In the genomic region with DNA sequence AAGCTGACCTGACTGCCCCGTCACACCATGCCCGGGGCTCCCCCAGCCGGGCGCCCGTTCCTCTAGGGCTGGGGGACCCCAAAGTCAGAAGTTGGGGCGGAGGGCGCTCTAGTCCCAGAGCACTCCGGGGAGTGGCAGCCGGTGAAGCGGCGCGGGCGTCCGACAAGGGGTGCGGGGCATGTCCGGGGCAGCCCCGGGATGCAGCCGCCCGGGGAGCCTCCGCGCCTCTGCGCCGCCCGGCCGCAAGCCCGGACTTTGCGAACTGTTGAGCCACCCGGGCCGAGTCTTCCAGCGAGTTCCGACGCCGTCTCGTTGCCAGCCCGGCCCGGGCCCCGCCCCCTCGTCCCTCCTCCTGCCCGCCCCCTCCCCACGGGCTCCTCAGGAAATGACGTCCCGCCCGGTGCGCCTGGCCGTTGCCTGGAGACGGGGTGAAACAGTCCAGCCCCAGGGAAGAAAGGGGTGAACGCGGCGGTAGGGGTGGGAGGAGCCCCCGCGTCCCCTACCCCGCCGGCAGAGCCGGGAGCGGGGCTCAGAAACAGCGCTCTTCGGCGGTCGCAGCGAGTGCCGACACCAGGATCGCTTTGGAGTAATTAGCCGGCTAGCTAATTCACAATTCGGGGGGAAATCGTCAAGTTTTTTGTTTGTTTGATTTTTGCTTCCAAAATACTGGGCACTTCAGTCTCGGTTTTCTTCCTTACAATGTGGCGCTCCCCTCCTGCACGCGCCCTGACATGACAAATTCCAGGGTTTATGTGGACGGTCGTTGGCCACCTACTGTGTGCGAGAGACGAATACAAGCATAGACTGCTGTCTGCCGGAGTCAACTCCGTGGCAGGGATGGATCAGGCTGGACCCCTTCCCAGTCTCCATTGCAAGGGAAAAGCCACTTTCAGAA, we compare ENCODE assay signal across 1 cellular context.
A peak's percentile ranks its signal among the peaks of the same experiment; 100 is the strongest.
TF ChIP-seq lines count a peak whose summit lies in the region.

WHRN (minus strand) TSS at position 287 of the 895 bp plus-strand sequence. CDS start 672 bp downstream, outside the sequence.

TF ChIP-seq in HepG2, 621 proteins besides CTCF, POLR2A, EP300 and RAD21 (continued from another document):
- TF ChIP-seq FOXC1 (CRISPR knock-in tag; IDR thresholded peaks at IDR 0.05; ENCODE audit: borderline replicate concordance) (peak; percentile 63; the same call in 1 of the 2 replicates), ELF1 (CRISPR knock-in tag; IDR thresholded peaks at IDR 0.05) (no peak), MED13 (CRISPR knock-in tag; IDR thresholded peaks at IDR 0.05) (no peak), HDAC6 (IDR thresholded peaks at IDR 0.05; ENCODE audit: low read depth, low read length) (no peak), REXO4 (CRISPR knock-in tag; IDR thresholded peaks at IDR 0.05; ENCODE audit: borderline replicate concordance) (no peak), HNF4A (CRISPR knock-in tag; IDR thresholded peaks at IDR 0.05) (no peak), KDM5B (CRISPR knock-in tag; IDR thresholded peaks at IDR 0.05; ENCODE audit: borderline replicate concordance) (peak; percentile 56; the same call in 1 of the 2 replicates), ISX (CRISPR knock-in tag; conservative IDR thresholded peaks at IDR 0.05) (no peak), ZBTB10 (CRISPR knock-in tag; IDR thresholded peaks at IDR 0.05; ENCODE audit: borderline replicate concordance) (peak; percentile 68; the same call in 1 of the 2 replicates), ZNF256 (CRISPR knock-in tag; conservative IDR thresholded peaks at IDR 0.05) (no peak), ZNF460 (CRISPR knock-in tag; IDR thresholded peaks at IDR 0.05; ENCODE audit: borderline replicate concordance) (no peak), ZFP1 (CRISPR knock-in tag; IDR thresholded peaks at IDR 0.05) (no peak), TAF1 (CRISPR knock-in tag; IDR thresholded peaks at IDR 0.05) (peak; percentile 66), ZFP36L2 (CRISPR knock-in tag; IDR thresholded peaks at IDR 0.05) (no peak), ZNF468 (CRISPR knock-in tag; IDR thresholded peaks at IDR 0.05) (0 out of 2 replicates have a peak, but pooled peaks have one; percentile 9), FOSL2 (CRISPR knock-in tag; IDR thresholded peaks at IDR 0.05) (peak; percentile 6; the same call in 1 of the 2 replicates), FIP1L1 (IDR thresholded peaks at IDR 0.05; ENCODE audit: borderline replicate concordance, insufficient read depth, low read depth, low read length) (no peak), TEAD3 (CRISPR knock-in tag; optimal IDR thresholded peaks at IDR 0.05; ENCODE audit: borderline replicate concordance) (no peak), CBFB (CRISPR knock-in tag; IDR thresholded peaks at IDR 0.05) (no peak), ZNF446 (CRISPR knock-in tag; IDR thresholded peaks at IDR 0.05) (no peak), ARID2 (CRISPR knock-in tag; IDR thresholded peaks at IDR 0.05; ENCODE audit: borderline replicate concordance) (no peak), PAX8 (CRISPR knock-in tag; IDR thresholded peaks at IDR 0.05; ENCODE audit: borderline replicate concordance) (no peak), POGK (CRISPR knock-in tag; conservative IDR thresholded peaks at IDR 0.05) (no peak), TOPORS (CRISPR knock-in tag; IDR thresholded peaks at IDR 0.05) (peak; percentile 60; the same call in 1 of the 2 replicates), ATF2 (CRISPR knock-in tag; IDR thresholded peaks at IDR 0.05) (0 out of 2 replicates have a peak, but pooled peaks have one; percentile 37), DR1 (CRISPR knock-in tag; IDR thresholded peaks at IDR 0.05) (no peak), XRCC5 (optimal IDR thresholded peaks at IDR 0.05; ENCODE audit: low read length) (peak; percentile 25), SIX1 (CRISPR knock-in tag; IDR thresholded peaks at IDR 0.05; ENCODE audit: borderline replicate concordance) (no peak), SP4 (CRISPR knock-in tag; IDR thresholded peaks at IDR 0.05) (no peak), MZF1 (CRISPR knock-in tag; IDR thresholded peaks at IDR 0.05; ENCODE audit: borderline replicate concordance) (no peak), TSC22D2 (CRISPR knock-in tag; IDR thresholded peaks at IDR 0.05; ENCODE audit: borderline replicate concordance) (no peak)
- TF ChIP-seq, protein P1, sequence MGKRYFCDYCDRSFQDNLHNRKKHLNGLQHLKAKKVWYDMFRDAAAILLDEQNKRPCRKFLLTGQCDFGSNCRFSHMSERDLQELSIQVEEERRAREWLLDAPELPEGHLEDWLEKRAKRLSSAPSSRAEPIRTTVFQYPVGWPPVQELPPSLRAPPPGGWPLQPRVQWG (CRISPR knock-in tag; IDR thresholded peaks at IDR 0.05; ENCODE audit: borderline replicate concordance, low read depth): no peak
- TF ChIP-seq, protein P2, sequence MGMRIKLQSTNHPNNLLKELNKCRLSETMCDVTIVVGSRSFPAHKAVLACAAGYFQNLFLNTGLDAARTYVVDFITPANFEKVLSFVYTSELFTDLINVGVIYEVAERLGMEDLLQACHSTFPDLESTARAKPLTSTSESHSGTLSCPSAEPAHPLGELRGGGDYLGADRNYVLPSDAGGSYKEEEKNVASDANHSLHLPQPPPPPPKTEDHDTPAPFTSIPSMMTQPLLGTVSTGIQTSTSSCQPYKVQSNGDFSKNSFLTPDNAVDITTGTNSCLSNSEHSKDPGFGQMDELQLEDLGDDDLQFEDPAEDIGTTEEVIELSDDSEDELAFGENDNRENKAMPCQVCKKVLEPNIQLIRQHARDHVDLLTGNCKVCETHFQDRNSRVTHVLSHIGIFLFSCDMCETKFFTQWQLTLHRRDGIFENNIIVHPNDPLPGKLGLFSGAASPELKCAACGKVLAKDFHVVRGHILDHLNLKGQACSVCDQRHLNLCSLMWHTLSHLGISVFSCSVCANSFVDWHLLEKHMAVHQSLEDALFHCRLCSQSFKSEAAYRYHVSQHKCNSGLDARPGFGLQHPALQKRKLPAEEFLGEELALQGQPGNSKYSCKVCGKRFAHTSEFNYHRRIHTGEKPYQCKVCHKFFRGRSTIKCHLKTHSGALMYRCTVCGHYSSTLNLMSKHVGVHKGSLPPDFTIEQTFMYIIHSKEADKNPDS (CRISPR knock-in tag; IDR thresholded peaks at IDR 0.05): no peak
- TF ChIP-seq, protein P3, sequence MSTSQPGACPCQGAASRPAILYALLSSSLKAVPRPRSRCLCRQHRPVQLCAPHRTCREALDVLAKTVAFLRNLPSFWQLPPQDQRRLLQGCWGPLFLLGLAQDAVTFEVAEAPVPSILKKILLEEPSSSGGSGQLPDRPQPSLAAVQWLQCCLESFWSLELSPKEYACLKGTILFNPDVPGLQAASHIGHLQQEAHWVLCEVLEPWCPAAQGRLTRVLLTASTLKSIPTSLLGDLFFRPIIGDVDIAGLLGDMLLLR (CRISPR knock-in tag; IDR thresholded peaks at IDR 0.05): no peak
TF ChIP-seq in HepG2: peak in this region for 61.
